ENCODE assay signal across 11 cellular contexts in genomic region chr3:152282813-152283212, GRCh38. TPM values are rescaled to one million over a fixed set of nuclear protein-coding genes. Genes with fewer than 3 reads are reported as not detected.
DNase-seq lines count a peak whose midpoint lies in the region; ATAC-seq, FAIRE-seq and TF ChIP-seq lines count a peak whose summit lies in the region.
"Had no signal": no experiment of that assay in that cellular context is flagged by ENCODE, and none has a peak within 500 bp of the region (broad histone marks: within the 10 kb centered on the region; RNA-seq: fewer than 3 reads in every experiment).

No MANE protein-coding gene starts in this region.

- peaks cover 69 to 97% (median 96%) of the 10 kb centered on the region in 6 donors for H3K4me1 ChIP-seq in spleen

- no peak for TF ChIP-seq CTCF in VCaP (conservative IDR thresholded peaks at IDR 0.05)
- TF ChIP-seq CTCF in spleen (IDR thresholded peaks at IDR 0.05 in 8 of 11, conservative IDR thresholded peaks at IDR 0.05 in 3 of 11) = no peak

- peak; percentile 74 for ATAC-seq in Right ventricle myocardium superior (ENCODE audit: poor library complexity)
- ATAC-seq in esophagus mucosa = no peak

- no peaks in the 10 kb centered on the region for H3K9me3 ChIP-seq in spleen

- H3K36me3 ChIP-seq in spleen = no peaks in the 10 kb centered on the region

- DNase-seq in H54 (ENCODE audit: insufficient read length, low spot score) (no peak), Right ventricle myocardium superior (no peak), spleen (no peak), NCI-H1436 (lab: John Stamatoyannopoulos, UW) (no peak)
- DNase-seq in stimulated activated CD4-positive, alpha-beta T cell treated with anti-CD3 and anti-CD28 coated beads, Interleukin-4, amount 100 ng/mL, for 24 hours = no peak
- DNase-seq: activated naive CD4-positive, alpha-beta T cell; effector CD8-positive, alpha-beta T cell; NCI-H1048; occipital lobe had no signal

- intact Hi-C loops in Right ventricle myocardium superior (cut with DNase I) (no loop called here), spleen (cut with DNase I; ENCODE audit: low total_unique reads) (no loop called here)

- H3K4me3 ChIP-seq in spleen = peak overlapping the region in 1 of 8 donors; percentile 12

- 22 to 32% (median 24%) methylated on average over 1 of the region's 1 CpG for WGBS in spleen, 5 donors

- TF ChIP-seq POLR2A in H54 (IDR thresholded peaks at IDR 0.05; ENCODE audit: low read depth, low read length) = no peak
- no peak for TF ChIP-seq POLR2A in spleen (IDR thresholded peaks at IDR 0.05)

- H3K27ac ChIP-seq in VCaP = peak overlapping the region; percentile 51
- H3K27ac ChIP-seq in spleen = peak overlapping the region in 7 of 8 donors; percentile 22 to 71 (median 50)

- FAIRE-seq in H54 (lab: Jason Lieb, UNC) = peak; percentile 88

- H3K27me3 ChIP-seq in spleen (replicated peaks in 1 of 7) = no peaks in the 10 kb centered on the region

RNA-seq across cellular contexts. Expression of gene MBNL1, which starts 14.1 kb away (rescaled TPM):
- total RNA-seq in Right ventricle myocardium superior (182 TPM), spleen (100 to 1,000 TPM; 288 to 491 (median 355) TPM), esophagus mucosa (95.4 TPM)
- 10 to 100 TPM; 64.7 to 66.3 (median 64.7) TPM for polyA plus RNA-seq in spleen
